9 cellular contexts compared by ENCODE assay signal in genomic region chr15:67824900-67825879, GRCh38. TPM values are rescaled to one million over a fixed set of nuclear protein-coding genes. Genes with fewer than 3 reads are reported as not detected.
DNase-seq lines count a peak whose midpoint lies in the region; ATAC-seq lines count a peak whose summit lies in the region.
"Had no signal": no experiment of that assay in that cellular context is flagged by ENCODE, and none has a peak within 500 bp of the region (broad histone marks: within the 10 kb centered on the region; RNA-seq: fewer than 3 reads in every experiment).

A gene with protein sequence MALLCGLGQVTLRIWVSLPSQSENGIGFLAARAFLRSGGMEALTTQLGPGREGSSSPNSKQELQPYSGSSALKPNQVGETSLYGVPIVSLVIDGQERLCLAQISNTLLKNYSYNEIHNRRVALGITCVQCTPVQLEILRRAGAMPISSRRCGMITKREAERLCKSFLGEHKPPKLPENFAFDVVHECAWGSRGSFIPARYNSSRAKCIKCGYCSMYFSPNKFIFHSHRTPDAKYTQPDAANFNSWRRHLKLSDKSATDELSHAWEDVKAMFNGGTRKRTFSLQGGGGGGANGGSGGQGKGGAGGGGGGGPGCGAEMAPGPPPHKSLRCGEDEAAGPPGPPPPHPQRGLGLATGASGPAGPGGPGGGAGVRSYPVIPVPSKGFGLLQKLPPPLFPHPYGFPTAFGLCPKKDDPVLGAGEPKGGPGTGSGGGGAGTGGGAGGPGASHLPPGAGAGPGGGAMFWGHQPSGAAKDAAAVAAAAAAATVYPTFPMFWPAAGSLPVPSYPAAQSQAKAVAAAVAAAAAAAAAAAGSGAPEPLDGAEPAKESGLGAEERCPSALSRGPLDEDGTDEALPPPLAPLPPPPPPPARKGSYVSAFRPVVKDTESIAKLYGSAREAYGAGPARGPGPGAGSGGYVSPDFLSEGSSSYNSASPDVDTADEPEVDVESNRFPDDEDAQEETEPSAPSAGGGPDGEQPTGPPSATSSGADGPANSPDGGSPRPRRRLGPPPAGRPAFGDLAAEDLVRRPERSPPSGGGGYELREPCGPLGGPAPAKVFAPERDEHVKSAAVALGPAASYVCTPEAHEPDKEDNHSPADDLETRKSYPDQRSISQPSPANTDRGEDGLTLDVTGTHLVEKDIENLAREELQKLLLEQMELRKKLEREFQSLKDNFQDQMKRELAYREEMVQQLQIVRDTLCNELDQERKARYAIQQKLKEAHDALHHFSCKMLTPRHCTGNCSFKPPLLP (plus strand): TSS chr15:67825509. CDS start chr15:67825603, 94 bp downstream.

- H3K9me3 Mint-ChIP-seq in dendritic cell treated with granulocyte-macrophage colony-stimulating factor and Interleukin-4, amounts not matched to agents 40 ng/mL and 50 ng/mL, for 4 days, result no peaks in the 10 kb centered on the region
- H3K9me3 Mint-ChIP-seq in naive thymus-derived CD8-positive, alpha-beta T cell, result peaks cover 0 to 5% (median 0%) of the 10 kb centered on the region in 9 donors

- peak in 1 of 2 donors; percentile 31 for ATAC-seq in naive thymus-derived CD8-positive, alpha-beta T cell
- ATAC-seq: HCT116 had no signal

- H3K27me3 Mint-ChIP-seq in dendritic cell treated with granulocyte-macrophage colony-stimulating factor and Interleukin-4, amounts not matched to agents 40 ng/mL and 50 ng/mL, for 4 days, result peaks cover 88% of the 10 kb centered on the region
- peaks cover 35 to 78% (median 63%) of the 10 kb centered on the region in 5 donors for H3K27me3 Mint-ChIP-seq in naive thymus-derived CD8-positive, alpha-beta T cell

- no peak within 1 kb of the TSS for H3K27ac Mint-ChIP-seq in dendritic cell treated with granulocyte-macrophage colony-stimulating factor and Interleukin-4, amounts not matched to agents 40 ng/mL and 50 ng/mL, for 4 days
- peak within 1 kb of the TSS in 1 of 10 donors; percentile 23 for H3K27ac Mint-ChIP-seq in naive thymus-derived CD8-positive, alpha-beta T cell

- peak; percentile 61 for DNase-seq in D341Med (ENCODE audit: low spot score)
- peak; percentile 71 for DNase-seq in MV-4-11 (lab: John Stamatoyannopoulos, UW)
- peak in 1 of 10 donors; percentile 54 for DNase-seq in naive thymus-derived CD8-positive, alpha-beta T cell
- DNase-seq in NCI-H187 treated with DMSO at 0.1 percent for 48 hours (lab: John Stamatoyannopoulos, UW), result no peak
- no peak for DNase-seq in NCI-H446 treated with DMSO at 0.1 percent for 48 hours (lab: John Stamatoyannopoulos, UW)
- no peak for DNase-seq in middle frontal gyrus (ENCODE audit: extremely low spot score, low spot score)
- no peak for DNase-seq in NCI-H345 (lab: John Stamatoyannopoulos, UW)

- peak within 1 kb of the TSS; percentile 77 for H3K4me3 Mint-ChIP-seq in dendritic cell treated with granulocyte-macrophage colony-stimulating factor and Interleukin-4, amounts not matched to agents 40 ng/mL and 50 ng/mL, for 4 days
- peak within 1 kb of the TSS; percentile 39 to 90 (median 70) for H3K4me3 Mint-ChIP-seq in naive thymus-derived CD8-positive, alpha-beta T cell

- POLR2A ChIA-PET in naive thymus-derived CD8-positive, alpha-beta T cell (lab: Charles Lee), result interaction anchor here (0.8 kb wide), 1 partner anchor 8 kb away, joined by 3 read pairs; no protein-coding TSS in a partner anchor

- H3K4me1 Mint-ChIP-seq in dendritic cell treated with granulocyte-macrophage colony-stimulating factor and Interleukin-4, amounts not matched to agents 40 ng/mL and 50 ng/mL, for 4 days (ENCODE audit: low read depth), result peaks cover 79% of the 10 kb centered on the region
- peaks cover 30 to 74% (median 60%) of the 10 kb centered on the region in 4 donors for H3K4me1 Mint-ChIP-seq in naive thymus-derived CD8-positive, alpha-beta T cell

- no peaks in the 10 kb centered on the region for H3K36me3 Mint-ChIP-seq in dendritic cell treated with granulocyte-macrophage colony-stimulating factor and Interleukin-4, amounts not matched to agents 40 ng/mL and 50 ng/mL, for 4 days (ENCODE audit: low read depth)
- H3K36me3 Mint-ChIP-seq in naive thymus-derived CD8-positive, alpha-beta T cell, result peaks cover 0 to 6% (median 5%) of the 10 kb centered on the region in 3 donors

- intact Hi-C loops in dendritic cell treated with granulocyte-macrophage colony-stimulating factor and Interleukin-4, amounts not matched to agents 40 ng/mL and 50 ng/mL, for 4 days (cut with micrococcal nuclease), result no loop called here

RNA-seq across cellular contexts. Expression of the gene that starts here (rescaled TPM):
- 1 to 10 TPM; 1.0 to 1.4 TPM for total RNA-seq in naive thymus-derived CD8-positive, alpha-beta T cell
- polyA plus RNA-seq in naive thymus-derived CD8-positive, alpha-beta T cell, result under 1 TPM in 1 of 3 donors, not detected in 2; 0.05 TPM

Comparison
In these comparisons a context has a peak if more than half of its experiments do, and no peak if none do; other contexts are left out.
1. DNase-seq: peak in D341Med (single experiment) and MV-4-11 (single experiment); none in NCI-H187 treated with DMSO at 0.1 percent for 48 hours (single experiment), NCI-H446 treated with DMSO at 0.1 percent for 48 hours (single experiment), middle frontal gyrus (single experiment) and NCI-H345 (single experiment).